27 cellular contexts compared by ENCODE assay signal in the genomic region with DNA sequence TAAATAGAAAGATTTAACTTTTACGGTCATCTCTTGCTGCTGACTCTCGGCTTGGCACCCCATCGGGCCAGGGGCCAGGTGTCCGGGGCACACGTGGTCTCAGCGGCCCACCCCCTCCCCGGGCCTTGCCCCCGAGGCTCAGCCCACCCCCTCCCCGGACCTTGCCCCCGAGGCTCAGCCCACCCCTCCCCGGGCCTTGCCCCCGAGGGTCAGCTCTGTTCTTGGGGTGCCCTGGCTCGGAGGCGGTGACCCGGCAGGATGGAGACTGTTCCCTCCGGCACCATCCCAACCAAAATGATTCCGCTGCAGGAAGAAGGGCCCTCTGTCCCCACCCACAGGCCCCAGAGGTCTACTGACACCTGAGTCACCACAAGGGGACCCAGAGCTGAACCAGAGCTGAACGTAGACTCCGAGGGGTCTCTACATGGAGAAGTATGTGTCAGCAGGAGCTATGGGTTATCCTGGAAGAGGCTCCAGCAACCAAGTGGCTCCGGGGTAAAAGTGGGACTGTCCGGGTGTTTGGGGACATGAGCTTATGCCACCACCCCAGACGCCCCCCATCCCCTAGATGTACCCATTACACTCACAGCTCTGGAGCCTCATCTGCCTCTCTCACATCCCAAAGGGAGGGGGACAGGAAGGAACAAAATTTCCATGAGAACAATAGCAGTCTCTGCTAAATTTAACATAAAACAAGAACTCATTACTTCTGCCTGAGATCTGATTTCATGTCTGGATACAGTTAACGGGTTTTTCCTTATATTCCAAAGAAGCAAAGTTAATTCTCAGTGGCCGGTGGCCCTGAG.
"Had no signal": no experiment of that assay in that cellular context is flagged by ENCODE, and none has a peak within 500 bp of the region (broad histone marks: within the 10 kb centered on the region; RNA-seq: fewer than 3 reads in every experiment).

No MANE protein-coding gene starts in this region.

- H3K27ac Mint-ChIP-seq: activated CD4-positive, alpha-beta memory T cell treated with anti-CD3 and anti-CD28 coated beads for 36 hours; activated naive CD4-positive, alpha-beta T cell treated with anti-CD3 and anti-CD28 coated beads, Interleukin-2, amount 10 ng/mL, durations not matched to agents 7 days and 5 days; activated naive CD8-positive, alpha-beta T cell treated with anti-CD3 and anti-CD28 coated beads, Interleukin-2, amount 10 ng/mL, durations not matched to agents 7 days and 5 days; activated T-cell treated with anti-CD3 and anti-CD28 coated beads, Interleukin-2, amount 50 U/mL, for 24 hours; type B pancreatic cell had no signal

- H3K27ac ChIP-seq: breast epithelium, heart left ventricle, left ventricle myocardium inferior, parathyroid adenoma, psoas muscle, sigmoid colon, uterus had no signal

- H3K4me3 Mint-ChIP-seq: activated CD4-positive, alpha-beta memory T cell treated with anti-CD3 and anti-CD28 coated beads for 36 hours; activated naive CD4-positive, alpha-beta T cell treated with anti-CD3 and anti-CD28 coated beads, Interleukin-2, amount 10 ng/mL, durations not matched to agents 7 days and 5 days; activated naive CD8-positive, alpha-beta T cell treated with anti-CD3 and anti-CD28 coated beads, Interleukin-2, amount 10 ng/mL, durations not matched to agents 7 days and 5 days; activated T-cell treated with anti-CD3 and anti-CD28 coated beads, Interleukin-2, amount 50 U/mL, for 24 hours; nephron progenitor cell; type B pancreatic cell had no signal

- H3K36me3 ChIP-seq: breast epithelium, heart left ventricle, left ventricle myocardium inferior, sigmoid colon, uterus had no signal

- H3K4me3 ChIP-seq: breast epithelium, heart left ventricle, left ventricle myocardium inferior, lung, psoas muscle, sigmoid colon, smooth muscle cell, uterus had no signal

- H3K9ac ChIP-seq: parathyroid adenoma had no signal

- H3K36me3 Mint-ChIP-seq: activated CD4-positive, alpha-beta memory T cell treated with anti-CD3 and anti-CD28 coated beads for 36 hours; activated naive CD4-positive, alpha-beta T cell treated with anti-CD3 and anti-CD28 coated beads, Interleukin-2, amount 10 ng/mL, durations not matched to agents 7 days and 5 days; activated naive CD8-positive, alpha-beta T cell treated with anti-CD3 and anti-CD28 coated beads, Interleukin-2, amount 10 ng/mL, durations not matched to agents 7 days and 5 days; naive B cell; type B pancreatic cell had no signal

- H3K9me3 ChIP-seq: breast epithelium, heart left ventricle, left ventricle myocardium inferior, psoas muscle, sigmoid colon, uterus had no signal

- DNase-seq: activated CD4-positive, alpha-beta memory T cell treated with anti-CD3 and anti-CD28 coated beads for 36 hours; activated CD4-positive, alpha-beta T cell treated with anti-CD3 and anti-CD28 coated beads for 48 hours; activated CD8-positive, alpha-beta memory T cell treated with anti-CD3 and anti-CD28 coated beads, Interleukin-2, amount 50 U/mL, for 48 hours; activated gamma-delta T cell; activated naive CD4-positive, alpha-beta T cell treated with anti-CD3 and anti-CD28 coated beads, Interleukin-2, amount 10 ng/mL, durations not matched to agents 7 days and 5 days; activated naive CD8-positive, alpha-beta T cell treated with anti-CD3 and anti-CD28 coated beads, Interleukin-2, amount 10 ng/mL, durations not matched to agents 7 days and 5 days; activated T-cell treated with anti-CD3 and anti-CD28 coated beads, Interleukin-2, amount 50 U/mL, for 24 hours; central memory CD4-positive, alpha-beta T cell; foreskin fibroblast; heart left ventricle; left ventricle myocardium inferior; naive B cell; nephron progenitor cell; nucleus accumbens; psoas muscle; sigmoid colon; stimulated activated CD4-positive, alpha-beta T cell treated with anti-CD3 and anti-CD28 coated beads, Interleukin-2, amount 100 ng/mL, for 24 hours; stimulated activated naive CD4-positive, alpha-beta T cell treated with Interleukin-2 at 50 U/mL for 16 hours; uterus had no signal

- H3K4me1 ChIP-seq: parathyroid adenoma, uterus had no signal

- H3K27me3 ChIP-seq: breast epithelium, heart left ventricle, sigmoid colon, uterus had no signal

- H3K9me3 Mint-ChIP-seq: activated CD4-positive, alpha-beta memory T cell treated with anti-CD3 and anti-CD28 coated beads for 36 hours; activated naive CD4-positive, alpha-beta T cell treated with anti-CD3 and anti-CD28 coated beads, Interleukin-2, amount 10 ng/mL, durations not matched to agents 7 days and 5 days; activated naive CD8-positive, alpha-beta T cell treated with anti-CD3 and anti-CD28 coated beads, Interleukin-2, amount 10 ng/mL, durations not matched to agents 7 days and 5 days; activated T-cell treated with anti-CD3 and anti-CD28 coated beads, Interleukin-2, amount 50 U/mL, for 24 hours; naive B cell; nephron progenitor cell; type B pancreatic cell had no signal

- FAIRE-seq: astrocyte had no signal

- H3K27me3 Mint-ChIP-seq: activated CD4-positive, alpha-beta memory T cell treated with anti-CD3 and anti-CD28 coated beads for 36 hours; activated naive CD8-positive, alpha-beta T cell treated with anti-CD3 and anti-CD28 coated beads, Interleukin-2, amount 10 ng/mL, durations not matched to agents 7 days and 5 days; activated T-cell treated with anti-CD3 and anti-CD28 coated beads, Interleukin-2, amount 50 U/mL, for 24 hours; naive B cell had no signal

- H3K4me1 Mint-ChIP-seq: naive B cell had no signal

- ATAC-seq: activated CD4-positive, CD25-positive, alpha-beta regulatory T cell treated with anti-CD3 and anti-CD28 coated beads, Interleukin-2, amount 50 U/mL, for 24 hours; esophagus mucosa; psoas muscle had no signal
